ENCODE assay signal across 19 cellular contexts in genomic region chr10:129784286-129784685, GRCh38.
"Had no signal": no experiment of that assay in that cellular context is flagged by ENCODE, and none has a peak within 500 bp of the region (broad histone marks: within the 10 kb centered on the region; RNA-seq: fewer than 3 reads in every experiment).

No MANE protein-coding gene starts in this region.

- H3K27me3 Mint-ChIP-seq: activated CD8-positive, alpha-beta memory T cell treated with anti-CD3 and anti-CD28 coated beads, Interleukin-2, amount 10 ng/mL, durations not matched to agents 7 days and 5 days; activated naive CD4-positive, alpha-beta T cell treated with anti-CD3 and anti-CD28 coated beads, Interleukin-2, amount 50 U/mL, for 24 hours; activated T-cell treated with anti-CD3 and anti-CD28 coated beads, Interleukin-2, amount 50 U/mL, for 24 hours; memory B cell; stimulated activated naive CD8-positive, alpha-beta T cell treated with anti-CD3 and anti-CD28 coated beads, Interleukin-15, amount 100 ng/mL, for 72 hours; type B pancreatic cell had no signal

- H3K27me3 ChIP-seq: esophagus squamous epithelium had no signal

- DNase-seq: activated CD4-positive, alpha-beta T cell treated with anti-CD3 and anti-CD28 coated beads, Interleukin-2, amount 50 U/mL, for 48 hours; activated CD8-positive, alpha-beta memory T cell treated with anti-CD3 and anti-CD28 coated beads, Interleukin-2, amount 10 ng/mL, durations not matched to agents 7 days and 5 days; activated T-cell treated with anti-CD3 and anti-CD28 coated beads, Interleukin-2, amount 50 U/mL, for 24 hours; esophagus squamous epithelium; hippocampal formation; natural killer cell; occipital lobe; stimulated activated CD4-positive, alpha-beta T cell treated with anti-CD3 and anti-CD28 coated beads, Interleukin-1b, Interleukin-23, amount 100 ng/mL, for 48 hours; stimulated activated naive CD8-positive, alpha-beta T cell treated with anti-CD3 and anti-CD28 coated beads, Interleukin-15, amount 100 ng/mL, for 72 hours; T-helper 1 cell had no signal

- H3K36me3 Mint-ChIP-seq: activated CD8-positive, alpha-beta memory T cell treated with anti-CD3 and anti-CD28 coated beads, Interleukin-2, amount 10 ng/mL, durations not matched to agents 7 days and 5 days; activated naive CD4-positive, alpha-beta T cell treated with anti-CD3 and anti-CD28 coated beads, Interleukin-2, amount 50 U/mL, for 24 hours; natural killer cell had no signal

- H3K27ac Mint-ChIP-seq: activated CD8-positive, alpha-beta memory T cell treated with anti-CD3 and anti-CD28 coated beads, Interleukin-2, amount 10 ng/mL, durations not matched to agents 7 days and 5 days; activated naive CD4-positive, alpha-beta T cell treated with anti-CD3 and anti-CD28 coated beads, Interleukin-2, amount 50 U/mL, for 24 hours; activated T-cell treated with anti-CD3 and anti-CD28 coated beads, Interleukin-2, amount 50 U/mL, for 24 hours; memory B cell; type B pancreatic cell had no signal

- H3K36me3 ChIP-seq: esophagus squamous epithelium, left lung had no signal

- FAIRE-seq: colon, endometrium, keratinocyte had no signal

- ATAC-seq: activated CD8-positive, alpha-beta memory T cell treated with anti-CD3 and anti-CD28 coated beads, Interleukin-2, amount 10 ng/mL, durations not matched to agents 7 days and 5 days; left lung; sciatic nerve; stimulated activated naive CD8-positive, alpha-beta T cell treated with anti-CD3 and anti-CD28 coated beads, Interleukin-15, amount 100 ng/mL, for 72 hours had no signal

- H3K4me3 ChIP-seq: esophagus squamous epithelium, left lung had no signal

- H3K27ac ChIP-seq: esophagus squamous epithelium, left lung, VCaP had no signal

- H3K4me1 ChIP-seq: esophagus squamous epithelium, left lung had no signal

- H3K4me3 Mint-ChIP-seq: activated CD8-positive, alpha-beta memory T cell treated with anti-CD3 and anti-CD28 coated beads, Interleukin-2, amount 10 ng/mL, durations not matched to agents 7 days and 5 days; activated naive CD4-positive, alpha-beta T cell treated with anti-CD3 and anti-CD28 coated beads, Interleukin-2, amount 50 U/mL, for 24 hours; activated T-cell treated with anti-CD3 and anti-CD28 coated beads, Interleukin-2, amount 50 U/mL, for 24 hours; memory B cell; natural killer cell; stimulated activated naive CD8-positive, alpha-beta T cell treated with anti-CD3 and anti-CD28 coated beads, Interleukin-15, amount 100 ng/mL, for 72 hours; type B pancreatic cell had no signal

- H3K9me3 Mint-ChIP-seq: natural killer cell had no signal

- H3K4me1 Mint-ChIP-seq: activated CD8-positive, alpha-beta memory T cell treated with anti-CD3 and anti-CD28 coated beads, Interleukin-2, amount 10 ng/mL, durations not matched to agents 7 days and 5 days; activated naive CD4-positive, alpha-beta T cell treated with anti-CD3 and anti-CD28 coated beads, Interleukin-2, amount 50 U/mL, for 24 hours; stimulated activated naive CD8-positive, alpha-beta T cell treated with anti-CD3 and anti-CD28 coated beads, Interleukin-15, amount 100 ng/mL, for 72 hours had no signal
